Comparison of ENCODE assay signal across 23 cellular contexts in the genomic region with DNA sequence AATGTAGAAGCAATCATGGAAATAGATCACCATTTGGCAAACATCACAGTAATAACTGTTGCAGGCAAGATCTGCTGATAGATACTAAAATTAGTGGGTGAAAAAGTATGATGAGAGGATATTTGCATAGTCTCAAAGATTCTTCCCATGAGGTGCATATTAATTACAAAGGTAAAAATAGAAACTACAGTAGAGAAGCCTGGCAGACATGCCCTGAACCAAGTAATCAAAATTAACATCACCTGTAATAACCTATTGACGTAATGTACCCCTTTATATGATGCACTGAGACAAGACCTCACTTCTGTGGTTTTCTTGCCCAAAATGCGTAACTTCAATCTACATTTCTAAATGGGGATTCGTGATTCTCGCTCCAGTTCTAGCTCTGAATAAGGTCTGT. TPM values are rescaled to one million over a fixed set of nuclear protein-coding genes. Genes with fewer than 3 reads are reported as not detected.
DNase-seq lines count a peak whose midpoint lies in the region; ATAC-seq, FAIRE-seq and TF ChIP-seq lines count a peak whose summit lies in the region.
"Had no signal": no experiment of that assay in that cellular context is flagged by ENCODE, and none has a peak within 500 bp of the region (broad histone marks: within the 10 kb centered on the region; RNA-seq: fewer than 3 reads in every experiment).

No MANE protein-coding gene starts in this region.

- peak overlapping the region; percentile 65 for H3K9ac ChIP-seq in Karpas-422 (ENCODE audit: low read length)
- H3K9ac ChIP-seq in PC-3 (ENCODE audit: low read length), result no peak overlapping the region
- H3K9ac ChIP-seq: BLaER1 had no signal

- no peak for TF ChIP-seq EP300 in esophagus muscularis mucosa (IDR thresholded peaks at IDR 0.05)

- H3K36me3 ChIP-seq in Karpas-422 (ENCODE audit: insufficient read depth, low read length) (peaks cover 32% of the 10 kb centered on the region), esophagus muscularis mucosa (no peaks in the 10 kb centered on the region), uterus (no peaks in the 10 kb centered on the region), PC-3 (ENCODE audit: low read depth, low read length) (no peaks in the 10 kb centered on the region)
- H3K36me3 ChIP-seq: BE2C, BLaER1 had no signal

- no peaks in the 10 kb centered on the region for H3K27me3 Mint-ChIP-seq in natural killer cell treated with Interleukin-12 subunit alpha and Interleukin-12 subunit beta and Interleukin-15 and Interleukin-18, amount 100 ng/mL, for 72 hours
- H3K27me3 Mint-ChIP-seq: CD4-positive, alpha-beta memory T cell; CD8-positive, alpha-beta memory T cell had no signal

- peaks cover 100% of the 10 kb centered on the region for H3K4me1 ChIP-seq in Karpas-422 (ENCODE audit: low read length)
- peaks cover 20 to 58% (median 40%) of the 10 kb centered on the region in 4 donors for H3K4me1 ChIP-seq in esophagus muscularis mucosa
- H3K4me1 ChIP-seq in uterus, result peaks cover 0 to 7% of the 10 kb centered on the region in 2 donors
- H3K4me1 ChIP-seq in PC-3 (ENCODE audit: insufficient read depth, low read length), result no peaks in the 10 kb centered on the region
- H3K4me1 ChIP-seq: BLaER1 had no signal

- H4K20me1 ChIP-seq in Karpas-422 (ENCODE audit: insufficient read depth, low read depth, low read length) (no peaks in the 10 kb centered on the region), PC-3 (ENCODE audit: low read length) (no peaks in the 10 kb centered on the region)

- CTCF ChIA-PET in PC-3 (lab: Charles Lee), result no interaction called here

- peak; percentile 95 for DNase-seq in Karpas-422
- DNase-seq in esophagus muscularis mucosa (ENCODE audit: extremely low spot score), result no peak
- DNase-seq in germinal center (ENCODE audit: low spot score), result peak; percentile 14
- DNase-seq in uterus, result no peak
- DNase-seq in urothelium cell line (ENCODE audit: low spot score), result no peak
- DNase-seq in PC-3, result no peak
- DNase-seq in natural killer cell treated with Interleukin-12 subunit alpha and Interleukin-12 subunit beta and Interleukin-15 and Interleukin-18, amount 100 ng/mL, for 72 hours (ENCODE audit: low spot score), result no peak
- DNase-seq: 8988T; ACHN; BE2C; CD4-positive, alpha-beta memory T cell; CD4-positive, CD25-positive, alpha-beta regulatory T cell; CD8-positive, alpha-beta memory T cell; COR-L47; DMS79 treated with DMSO at 0.1 percent for 48 hours; GF-D8 had no signal

- ATAC-seq in HG03439 (IDR thresholded peaks at IDR 0.05; ENCODE audit: unreplicated experiment), result no peak
- ATAC-seq in PC-3, result no peak
- no peak for ATAC-seq in natural killer cell treated with Interleukin-12 subunit alpha and Interleukin-12 subunit beta and Interleukin-15 and Interleukin-18, amount 100 ng/mL, for 72 hours

- no peaks in the 10 kb centered on the region for H3K9me3 Mint-ChIP-seq in natural killer cell treated with Interleukin-12 subunit alpha and Interleukin-12 subunit beta and Interleukin-15 and Interleukin-18, amount 100 ng/mL, for 72 hours
- H3K9me3 Mint-ChIP-seq: CD14-positive monocyte; CD4-positive, alpha-beta memory T cell; CD4-positive, CD25-positive, alpha-beta regulatory T cell; CD8-positive, alpha-beta memory T cell had no signal

- no peak for TF ChIP-seq CTCF in esophagus muscularis mucosa (IDR thresholded peaks at IDR 0.05)
- TF ChIP-seq CTCF in uterus (IDR thresholded peaks at IDR 0.05), result no peak
- no peak for TF ChIP-seq CTCF in PC-3 (conservative IDR thresholded peaks at IDR 0.05; ENCODE audit: low read depth, low read length)

- H3K9me3 ChIP-seq in Karpas-422 (ENCODE audit: low read length), result no peaks in the 10 kb centered on the region
- no peaks in the 10 kb centered on the region for H3K9me3 ChIP-seq in esophagus muscularis mucosa
- no peaks in the 10 kb centered on the region for H3K9me3 ChIP-seq in uterus
- no peaks in the 10 kb centered on the region for H3K9me3 ChIP-seq in PC-3 (ENCODE audit: low read length)
- H3K9me3 ChIP-seq: BE2C, BLaER1 had no signal

- no peak overlapping the region for H3K4me3 Mint-ChIP-seq in natural killer cell treated with Interleukin-12 subunit alpha and Interleukin-12 subunit beta and Interleukin-15 and Interleukin-18, amount 100 ng/mL, for 72 hours
- H3K4me3 Mint-ChIP-seq: CD14-positive monocyte; CD4-positive, alpha-beta memory T cell; CD4-positive, CD25-positive, alpha-beta regulatory T cell; CD8-positive, alpha-beta memory T cell had no signal

- H3K4me3 ChIP-seq in Karpas-422 (ENCODE audit: low read length) (peak overlapping the region; percentile 44), esophagus muscularis mucosa (no peak overlapping the region), uterus (no peak overlapping the region), PC-3 (ENCODE audit: low read length) (no peak overlapping the region)
- H3K4me3 ChIP-seq: BLaER1 had no signal

- H3K4me1 Mint-ChIP-seq in natural killer cell treated with Interleukin-12 subunit alpha and Interleukin-12 subunit beta and Interleukin-15 and Interleukin-18, amount 100 ng/mL, for 72 hours (ENCODE audit: low read depth in 2 of 2), result peaks cover 5 to 8% of the 10 kb centered on the region in 2 donors
- H3K4me1 Mint-ChIP-seq: CD14-positive monocyte had no signal

- no peaks in the 10 kb centered on the region for H3F3A ChIP-seq in PC-3 (ENCODE audit: low read length, unreplicated experiment)

- no peaks in the 10 kb centered on the region for H3K36me3 Mint-ChIP-seq in natural killer cell treated with Interleukin-12 subunit alpha and Interleukin-12 subunit beta and Interleukin-15 and Interleukin-18, amount 100 ng/mL, for 72 hours
- H3K36me3 Mint-ChIP-seq: CD14-positive monocyte had no signal

- H3K27me3 ChIP-seq in Karpas-422 (ENCODE audit: low read length) (no peaks in the 10 kb centered on the region), esophagus muscularis mucosa (no peaks in the 10 kb centered on the region), uterus (no peaks in the 10 kb centered on the region), PC-3 (ENCODE audit: low read length) (no peaks in the 10 kb centered on the region)
- H3K27me3 ChIP-seq: BE2C, BLaER1 had no signal

- no peak overlapping the region for H2AFZ ChIP-seq in Karpas-422 (ENCODE audit: low read length)
- no peak overlapping the region for H2AFZ ChIP-seq in PC-3 (ENCODE audit: low read length)

- intact Hi-C loops in esophagus muscularis mucosa (cut with DNase I) (no loop called here), uterus (cut with DNase I; ENCODE audit: low total_unique reads) (no loop called here), PC-3 (cut with micrococcal nuclease) (no loop called here)

- no TSS peak for BruUV-seq in PC-3 (replicated peaks; lab: Mats Ljungman, UMichigan)

- H3K4me2 ChIP-seq in Karpas-422 (ENCODE audit: low read depth, low read length, poor library complexity, severe bottlenecking) (peak overlapping the region; percentile 76), PC-3 (ENCODE audit: low read length) (no peak overlapping the region)
- H3K4me2 ChIP-seq: BLaER1 had no signal

- H3K27ac ChIP-seq in Karpas-422 (ENCODE audit: low read length) (peak overlapping the region; percentile 98), esophagus muscularis mucosa (replicated peaks in 1 of 4) (peak overlapping the region; percentile 38 to 65 (median 57)), uterus (peak overlapping the region; percentile 84 to 88), PC-3 (ENCODE audit: low read length) (no peak overlapping the region)
- H3K27ac ChIP-seq: BLaER1 had no signal

- 99% methylated on average over 4 of the region's 4 CpGs for WGBS in esophagus muscularis mucosa

- TF ChIP-seq POLR2A in esophagus muscularis mucosa (IDR thresholded peaks at IDR 0.05; ENCODE audit: low read depth) (no peak), uterus (IDR thresholded peaks at IDR 0.05) (no peak)

- H3K27ac Mint-ChIP-seq in natural killer cell treated with Interleukin-12 subunit alpha and Interleukin-12 subunit beta and Interleukin-15 and Interleukin-18, amount 100 ng/mL, for 72 hours, result no peak overlapping the region
- H3K27ac Mint-ChIP-seq: CD14-positive monocyte; CD4-positive, alpha-beta memory T cell; CD4-positive, CD25-positive, alpha-beta regulatory T cell had no signal

- H3K9me2 ChIP-seq in Karpas-422 (replicated peaks; ENCODE audit: insufficient read depth, low read length) (no peaks in the 10 kb centered on the region), PC-3 (replicated peaks; ENCODE audit: low read length) (no peaks in the 10 kb centered on the region)

- FAIRE-seq in urothelium cell line (lab: Jason Lieb, UNC), result no peak
- FAIRE-seq: A204.1, G401.6, GM12891, GM19239 had no signal

- POLR2A ChIA-PET in PC-3 (lab: Charles Lee; ENCODE audit: unreplicated experiment), result no interaction called here

- H3K79me2 ChIP-seq in Karpas-422 (ENCODE audit: low read length) (peaks cover 93% of the 10 kb centered on the region), PC-3 (ENCODE audit: low read length) (no peaks in the 10 kb centered on the region)

RNA-seq across cellular contexts. Expression of gene POMGNT2, which starts 14.4 kb away (rescaled TPM):
- total RNA-seq in Karpas-422 (2014; rRNA removed; shearing (Covaris generic); ENCODE audit: low replicate concordance), result 59.3 and 70.7 TPM in 2 replicates
- total RNA-seq in esophagus muscularis mucosa (10 to 100 TPM; 22.4 to 39.6 (median 31.1) TPM), uterus (100 to 1,000 TPM in 1 of 4 donors, 10 to 100 TPM in 3; 17.6 to 103 (median 57.7) TPM), PC-3 (2014; rRNA removed) (45.7 and 51.5 TPM in 2 replicates)
- 1 to 10 TPM; 6.2 to 7.4 TPM for total RNA-seq in natural killer cell treated with Interleukin-12 subunit alpha and Interleukin-12 subunit beta and Interleukin-15 and Interleukin-18, amount 100 ng/mL, for 72 hours

Comparison
In these comparisons a context has a peak if more than half of its experiments do, and no peak if none do; other contexts are left out.
1. DNase-seq: peak in Karpas-422 (single experiment) and germinal center (single experiment); none in esophagus muscularis mucosa (single experiment), uterus (0 of 2), urothelium cell line (single experiment), PC-3 (single experiment) and natural killer cell treated with Interleukin-12 subunit alpha and Interleukin-12 subunit beta and Interleukin-15 and Interleukin-18, amount 100 ng/mL, for 72 hours (single experiment).